Comparison of ENCODE assay signal across 10 cellular contexts in genomic region chr22:35622132-35622913, GRCh38. TPM values are rescaled to one million over a fixed set of nuclear protein-coding genes. Genes with fewer than 3 reads are reported as not detected.
DNase-seq lines count a peak whose midpoint lies in the region; ATAC-seq, FAIRE-seq and TF ChIP-seq lines count a peak whose summit lies in the region.
"Had no signal": no experiment of that assay in that cellular context is flagged by ENCODE, and none has a peak within 500 bp of the region (broad histone marks: within the 10 kb centered on the region; RNA-seq: fewer than 3 reads in every experiment).

No MANE protein-coding gene starts in this region.

- no peak overlapping the region for H3K27ac Mint-ChIP-seq in GM23338
- H3K27ac Mint-ChIP-seq: activated T-cell treated with anti-CD3 and anti-CD28 coated beads, Interleukin-2, amount 50 U/mL, for 24 hours had no signal

- no peak for TF ChIP-seq EP300 in gastroesophageal sphincter (IDR thresholded peaks at IDR 0.05)

- H3K9me3 Mint-ChIP-seq in GM23338 = no peaks in the 10 kb centered on the region
- H3K9me3 Mint-ChIP-seq: activated T-cell treated with anti-CD3 and anti-CD28 coated beads, Interleukin-2, amount 50 U/mL, for 24 hours had no signal

- no peak for FAIRE-seq in GM12891 (lab: Jason Lieb, UNC)

- ATAC-seq in GM23338 (peak; percentile 51), gastroesophageal sphincter (peak; percentile 24), HG03571 (IDR thresholded peaks at IDR 0.05; ENCODE audit: unreplicated experiment) (no peak), HG03108 (IDR thresholded peaks at IDR 0.05; ENCODE audit: unreplicated experiment) (no peak)

- H3K36me3 ChIP-seq in GM23338 (ENCODE audit: insufficient read depth) = no peaks in the 10 kb centered on the region
- H3K36me3 ChIP-seq in gastroesophageal sphincter = no peaks in the 10 kb centered on the region
- H3K36me3 ChIP-seq in rectal smooth muscle tissue (ENCODE audit: control insufficient read depth, insufficient read depth, low read length) = no peaks in the 10 kb centered on the region

- TF ChIP-seq POLR2A in gastroesophageal sphincter (IDR thresholded peaks at IDR 0.05) (no peak), GM12891 (IDR thresholded peaks at IDR 0.05; ENCODE audit: low read depth, low read length) (no peak)

- no peaks in the 10 kb centered on the region; the same call in 1 of the 2 replicates for H3K9me2 ChIP-seq in GM23338 (ENCODE audit: insufficient read depth)

- H2AFZ ChIP-seq in GM23338 = no peak overlapping the region

- peak; percentile 38 for DNase-seq in GM23338 (ENCODE audit: low spot score)
- peak; percentile 28 for DNase-seq in NCI-H345 treated with DMSO at 0.1 percent for 48 hours (lab: John Stamatoyannopoulos, UW; ENCODE audit: unreplicated experiment)
- DNase-seq in activated CD4-positive, alpha-beta T cell treated with anti-CD3 and anti-CD28 coated beads, Interleukin-2, amount 50 U/mL, for 1 hour = no peak
- no peak for DNase-seq in GM12891 (ENCODE audit: insufficient read length, low spot score)

- peaks cover 13% of the 10 kb centered on the region for H3K4me1 Mint-ChIP-seq in GM23338

- no peaks in the 10 kb centered on the region for H3K9me3 ChIP-seq in gastroesophageal sphincter

- no peaks in the 10 kb centered on the region for H4K20me1 ChIP-seq in GM23338 (replicated peaks; ENCODE audit: insufficient read depth)

- no peak overlapping the region for H3K9ac ChIP-seq in rectal smooth muscle tissue (ENCODE audit: low read length)

- 27 to 50% methylated on average over 3 to 5 of the region's 10 CpGs for WGBS in gastroesophageal sphincter (ENCODE audit: low coverage in 1 of 2), 2 donors

- peaks cover 4% of the 10 kb centered on the region; the same call in 1 of the 2 replicates for H3K4me1 ChIP-seq in GM23338 (ENCODE audit: insufficient read depth)
- peaks cover 6 to 51% (median 24%) of the 10 kb centered on the region in 3 donors for H3K4me1 ChIP-seq in gastroesophageal sphincter
- peaks cover 28% of the 10 kb centered on the region for H3K4me1 ChIP-seq in rectal smooth muscle tissue (ENCODE audit: control insufficient read depth, insufficient read depth, low read length)

- H3K36me3 Mint-ChIP-seq in GM23338 (ENCODE audit: low read depth) = no peaks in the 10 kb centered on the region

- no peak overlapping the region for H3K27ac ChIP-seq in GM23338 (ENCODE audit: low read depth)
- peak overlapping the region; percentile 3 to 86 (median 80) for H3K27ac ChIP-seq in gastroesophageal sphincter
- H3K27ac ChIP-seq in rectal smooth muscle tissue (ENCODE audit: low read depth, low read length) = peak overlapping the region; percentile 91

- H3K27me3 ChIP-seq in GM23338 (ENCODE audit: insufficient read depth) (no peaks in the 10 kb centered on the region), gastroesophageal sphincter (no peaks in the 10 kb centered on the region), rectal smooth muscle tissue (ENCODE audit: control insufficient read depth, insufficient read depth, low read length) (no peaks in the 10 kb centered on the region)

- no peaks in the 10 kb centered on the region for H3F3A ChIP-seq in GM23338 (replicated peaks; ENCODE audit: low read depth)

- H3K4me3 Mint-ChIP-seq in GM23338 = no peak overlapping the region
- H3K4me3 Mint-ChIP-seq: activated T-cell treated with anti-CD3 and anti-CD28 coated beads, Interleukin-2, amount 50 U/mL, for 24 hours had no signal

- H3K79me2 ChIP-seq in GM23338 (replicated peaks; ENCODE audit: insufficient read depth) = no peaks in the 10 kb centered on the region

- peaks cover 7% of the 10 kb centered on the region for H3K27me3 Mint-ChIP-seq in GM23338 (ENCODE audit: insufficient read depth, low read depth, poor library complexity)

- H3K4me2 ChIP-seq in GM23338 = no peak overlapping the region

- H3K4me3 ChIP-seq in GM23338 = no peak overlapping the region
- no peak overlapping the region for H3K4me3 ChIP-seq in gastroesophageal sphincter
- H3K4me3 ChIP-seq in rectal smooth muscle tissue (ENCODE audit: low read length) = no peak overlapping the region

- TF ChIP-seq CTCF in GM23338 (conservative IDR thresholded peaks at IDR 0.05; ENCODE audit: low read depth in 2 of 2) = no peak
- no peak for TF ChIP-seq CTCF in gastroesophageal sphincter (IDR thresholded peaks at IDR 0.05)

TF ChIP-seq in GM23338, 12 proteins besides CTCF, POLR2A, EP300 and RAD21 (continues in another document):
- TF ChIP-seq POLR2AphosphoS5 (IDR thresholded peaks at IDR 0.05; ENCODE audit: low read depth) (no peak), NANOG (IDR thresholded peaks at IDR 0.05; ENCODE audit: borderline replicate concordance) (no peak), CREB1 (CRISPR knock-in tag; IDR thresholded peaks at IDR 0.05; ENCODE audit: low read depth) (no peak), EZH2phosphoT487 (IDR thresholded peaks at IDR 0.05; ENCODE audit: unreplicated experiment) (no peak), JUNB (IDR thresholded peaks at IDR 0.05; ENCODE audit: unreplicated experiment) (no peak), STAT1 (IDR thresholded peaks at IDR 0.05; ENCODE audit: unreplicated experiment) (no peak), ZNF331 (CRISPR knock-in tag; IDR thresholded peaks at IDR 0.05; ENCODE audit: low read depth) (no peak), ETS1 (IDR thresholded peaks at IDR 0.05) (no peak), EZH2 (IDR thresholded peaks at IDR 0.05; ENCODE audit: low read depth, unreplicated experiment) (no peak)

TF ChIP-seq in GM12891, 5 proteins besides CTCF, POLR2A, EP300 and RAD21:
- TF ChIP-seq PAX5 (IDR thresholded peaks at IDR 0.05; ENCODE audit: insufficient read depth, low read length, severe bottlenecking) = no peak
- no peak for TF ChIP-seq TAF1 (IDR thresholded peaks at IDR 0.05; ENCODE audit: low read depth, low read length)
- TF ChIP-seq POLR2AphosphoS5 (IDR thresholded peaks at IDR 0.05; ENCODE audit: low read depth, low read length) = no peak
- no peak for TF ChIP-seq POU2F2 (IDR thresholded peaks at IDR 0.05; ENCODE audit: low read depth, low read length)
- no peak for TF ChIP-seq SPI1 (IDR thresholded peaks at IDR 0.05; ENCODE audit: low read depth, low read length)

RNA-seq across cellular contexts. Expression of gene MB, which starts 5.2 kb away (rescaled TPM):
- not detected in 2 replicates for total RNA-seq in GM23338 (2014; rRNA removed; shearing (Covaris generic))
- 0.64 TPM in 1 of 2 replicates, not detected in the other for polyA plus RNA-seq in GM23338 (2016; fragmentation: Nextera tagmentation; extraction: Ambion mirVana)
- 10 to 100 TPM in 1 of 4 donors, 1 to 10 TPM in 2, not detected in 1; 1.0 to 12.9 (median 2.5) TPM for total RNA-seq in gastroesophageal sphincter
- 0.23 TPM for polyA plus RNA-seq in GM12891 (2012; ENCODE audit: low read depth, missing spikeins)
- total RNA-seq: SK-MEL-5 had no signal

RNA-seq across cellular contexts. Expression of gene APOL6, which starts 25.9 kb away (rescaled TPM):
- total RNA-seq in GM23338 (2014; rRNA removed; shearing (Covaris generic)) = 0.08 and 0.14 TPM in 2 replicates
- 0.09 and 0.10 TPM in 2 replicates for polyA plus RNA-seq in GM23338 (2016; fragmentation: Nextera tagmentation; extraction: Ambion mirVana)
- total RNA-seq in gastroesophageal sphincter = 10 to 100 TPM; 10.4 to 13.3 (median 10.9) TPM
- 3.2 TPM for polyA plus RNA-seq in GM12891 (2012; ENCODE audit: low read depth, missing spikeins)

Comparison
In these comparisons a context has a peak if more than half of its experiments do, and no peak if none do; other contexts are left out.
1. ATAC-seq: peak in GM23338 (single experiment) and gastroesophageal sphincter (single experiment); none in HG03571 (single experiment) and HG03108 (single experiment).
2. DNase-seq: peak in GM23338 (single experiment) and NCI-H345 treated with DMSO at 0.1 percent for 48 hours (single experiment); none in activated CD4-positive, alpha-beta T cell treated with anti-CD3 and anti-CD28 coated beads, Interleukin-2, amount 50 U/mL, for 1 hour (single experiment) and GM12891 (single experiment).
3. RNA of gene APOL6, which starts 25.9 kb away (total RNA-seq): 10.4 to 13.3 TPM in gastroesophageal sphincter; 0.08 to 0.14 TPM in GM23338; every median in the first group is over 10 times any median in the second.